ENCODE assay signal across 16 cellular contexts in genomic region chr6:42821341-42821668, GRCh38. TPM values are rescaled to one million over a fixed set of nuclear protein-coding genes. Genes with fewer than 3 reads are reported as not detected.
A peak's percentile ranks its signal among the peaks of the same experiment; 100 is the strongest.
DNase-seq lines count a peak whose midpoint lies in the region; ATAC-seq and TF ChIP-seq lines count a peak whose summit lies in the region.
"Had no signal": no experiment of that assay in that cellular context is flagged by ENCODE, and none has a peak within 500 bp of the region (broad histone marks: within the 10 kb centered on the region; RNA-seq: fewer than 3 reads in every experiment).

No MANE protein-coding gene starts in this region.

- peaks cover 15% of the 10 kb centered on the region for H3K4me1 ChIP-seq in CD8-positive, alpha-beta memory T cell (ENCODE audit: insufficient read depth, low read length)
- H3K4me1 ChIP-seq in muscle layer of colon (ENCODE audit: insufficient read depth, low read length) (peaks cover 23% of the 10 kb centered on the region), stomach smooth muscle (ENCODE audit: control insufficient read depth, insufficient read depth, low read length) (peaks cover 15% of the 10 kb centered on the region)
- H3K4me1 ChIP-seq: HAP-1 had no signal

- TF ChIP-seq CTCF in activated B cell treated with CpG ODN at 0.5 μM for 24 hours (IDR thresholded peaks at IDR 0.05): no peak

- H3K36me3 ChIP-seq in CD8-positive, alpha-beta memory T cell (ENCODE audit: insufficient read depth, low read length): peaks cover 5% of the 10 kb centered on the region
- H3K36me3 ChIP-seq in muscle layer of colon (ENCODE audit: insufficient read depth, low read length): peaks cover 3% of the 10 kb centered on the region
- H3K36me3 ChIP-seq in stomach smooth muscle (ENCODE audit: control insufficient read depth in 2 of 2, insufficient read depth in 2 of 2, low read length in 2 of 2): peaks cover under 1 to 9% of the 10 kb centered on the region in 2 donors
- H3K36me3 ChIP-seq: HAP-1, ovary had no signal

- no peaks in the 10 kb centered on the region for H3K27me3 ChIP-seq in CD8-positive, alpha-beta memory T cell (ENCODE audit: insufficient read depth, low read length, poor library complexity, severe bottlenecking)
- H3K27me3 ChIP-seq in muscle layer of colon (ENCODE audit: control insufficient read depth in 1 of 2, insufficient read depth in 2 of 2, low read length in 2 of 2): no peaks in the 10 kb centered on the region
- H3K27me3 ChIP-seq in stomach smooth muscle (ENCODE audit: control insufficient read depth in 1 of 2, insufficient read depth in 2 of 2, low read length in 2 of 2): no peaks in the 10 kb centered on the region
- H3K27me3 ChIP-seq: body of pancreas, ovary had no signal

- peaks cover 27 to 43% (median 41%) of the 10 kb centered on the region in 3 donors for H3K4me1 Mint-ChIP-seq in CD8-positive, alpha-beta memory T cell
- H3K4me1 Mint-ChIP-seq in activated B cell treated with CpG ODN at 0.5 μM for 24 hours: peaks cover 29% of the 10 kb centered on the region

- H3K9ac ChIP-seq in muscle layer of colon (ENCODE audit: low read length) (peak overlapping the region; percentile 4), stomach smooth muscle (ENCODE audit: low read length in 2 of 2) (peak overlapping the region; percentile 1 to 39)

- POLR2A ChIA-PET in CD8-positive, alpha-beta memory T cell (lab: Charles Lee): no interaction called here
- POLR2A ChIA-PET in activated B cell treated with CpG ODN at 0.5 μM for 24 hours (lab: Charles Lee): interaction anchor here (1.1 to 3.4 kb wide), 2 partner anchors 75 to 81 kb away, joined by 10 to 14 read pairs; partner anchors contain the start of gene TBCC

- H3K27ac ChIP-seq in CD8-positive, alpha-beta memory T cell (ENCODE audit: low read depth, low read length): no peak overlapping the region
- H3K27ac ChIP-seq in muscle layer of colon (ENCODE audit: low read depth, low read length) (peak overlapping the region; percentile 81), stomach smooth muscle (ENCODE audit: low read length) (peak overlapping the region; percentile 81)
- H3K27ac ChIP-seq: body of pancreas had no signal

- H3K9me3 ChIP-seq in CD8-positive, alpha-beta memory T cell (ENCODE audit: low read length): no peaks in the 10 kb centered on the region
- H3K9me3 ChIP-seq in muscle layer of colon (ENCODE audit: low read length): no peaks in the 10 kb centered on the region
- no peaks in the 10 kb centered on the region for H3K9me3 ChIP-seq in stomach smooth muscle (ENCODE audit: control insufficient read depth in 2 of 2, low read length in 2 of 2)
- H3K9me3 ChIP-seq: body of pancreas, HAP-1, ovary had no signal

- ATAC-seq in activated B cell treated with CpG ODN at 0.5 μM for 24 hours (ENCODE audit: low read depth): no peak
- ATAC-seq: body of pancreas; left lobe of liver; stimulated activated effector memory CD8-positive, alpha-beta T cell treated with anti-CD3 and anti-CD28 coated beads, Interleukin-12 subunit alpha, Interleukin-12 subunit beta, amount 100 ng/mL, for 72 hours had no signal

- H3K4me3 Mint-ChIP-seq in CD8-positive, alpha-beta memory T cell: no peak overlapping the region
- H3K4me3 Mint-ChIP-seq in activated B cell treated with CpG ODN at 0.5 μM for 24 hours: no peak overlapping the region
- H3K4me3 Mint-ChIP-seq: stimulated activated effector memory CD8-positive, alpha-beta T cell treated with anti-CD3 and anti-CD28 coated beads, Interleukin-12 subunit alpha, Interleukin-12 subunit beta, amount 100 ng/mL, for 72 hours had no signal

- intact Hi-C loops in activated B cell treated with CpG ODN at 0.5 μM for 24 hours (cut with micrococcal nuclease): loop anchor here (5.0 kb wide), 2 partner anchors 39 to 74 kb away; partner anchors contain the start of genes BICRAL and TBCC

- CTCF ChIA-PET in CD8-positive, alpha-beta memory T cell (lab: Charles Lee): no interaction called here
- CTCF ChIA-PET in activated B cell treated with CpG ODN at 0.5 μM for 24 hours (lab: Charles Lee): interaction anchor here (1.0 to 1.4 kb wide), 3 partner anchors 10 to 160 kb away, joined by 3 to 4 read pairs (median 3); no protein-coding TSS in a partner anchor

- H3K36me3 Mint-ChIP-seq in CD8-positive, alpha-beta memory T cell: peaks cover 0 to 35% (median 7%) of the 10 kb centered on the region in 3 donors
- peaks cover 20% of the 10 kb centered on the region for H3K36me3 Mint-ChIP-seq in activated B cell treated with CpG ODN at 0.5 μM for 24 hours (ENCODE audit: low read depth)

- in situ Hi-C loops in KBM-7 (cut with MboI; ENCODE audit: low pct_unique_long_range_greater_than_20kb, low sequenced_read_pairs): no loop called here

- peak overlapping the region in 6 of 8 donors; percentile 10 to 74 (median 52) for H3K27ac Mint-ChIP-seq in CD8-positive, alpha-beta memory T cell
- H3K27ac Mint-ChIP-seq in activated B cell treated with CpG ODN at 0.5 μM for 24 hours: peak overlapping the region; percentile 33

- DNase-seq in CD8-positive, alpha-beta memory T cell: no peak
- DNase-seq in activated B cell treated with CpG ODN at 0.5 μM for 24 hours (no peak), KBM-7 (no peak), NCI-H146 treated with DMSO at 0.1 percent for 48 hours (lab: John Stamatoyannopoulos, UW; ENCODE audit: unreplicated experiment) (no peak), NCI-H524 treated with DMSO at 0.1 percent for 48 hours (lab: John Stamatoyannopoulos, UW) (no peak), AG08395 (ENCODE audit: low spot score) (no peak)
- DNase-seq: activated CD4-positive, alpha-beta T cell treated with anti-CD3 and anti-CD28 coated beads, Interleukin-2, amount 50 U/mL, for 4 hours; activated effector memory CD4-positive, alpha-beta T cell treated with anti-CD3 and anti-CD28 coated beads, Interleukin-2, amount 50 U/mL, for 16 hours; body of pancreas; stimulated activated CD4-positive, alpha-beta T cell treated with anti-CD3 and anti-CD28 coated beads, Interleukin-2, amount 100 ng/mL, for 48 hours had no signal

- H3K4me3 ChIP-seq in CD8-positive, alpha-beta memory T cell (ENCODE audit: low read length): no peak overlapping the region
- H3K4me3 ChIP-seq in muscle layer of colon (ENCODE audit: low read depth in 1 of 2, low read length in 2 of 2) (peak overlapping the region in 1 of 2 donors; percentile 21), stomach smooth muscle (ENCODE audit: low read length in 2 of 2) (peak overlapping the region; percentile 52 to 68)
- H3K4me3 ChIP-seq: body of pancreas, HAP-1, ovary had no signal

- no peaks in the 10 kb centered on the region for H3K9me3 Mint-ChIP-seq in CD8-positive, alpha-beta memory T cell
- H3K9me3 Mint-ChIP-seq in activated B cell treated with CpG ODN at 0.5 μM for 24 hours: no peaks in the 10 kb centered on the region
- H3K9me3 Mint-ChIP-seq: stimulated activated effector memory CD8-positive, alpha-beta T cell treated with anti-CD3 and anti-CD28 coated beads, Interleukin-12 subunit alpha, Interleukin-12 subunit beta, amount 100 ng/mL, for 72 hours had no signal

- no peaks in the 10 kb centered on the region for H3K27me3 Mint-ChIP-seq in CD8-positive, alpha-beta memory T cell
- no peaks in the 10 kb centered on the region for H3K27me3 Mint-ChIP-seq in activated B cell treated with CpG ODN at 0.5 μM for 24 hours

RNA-seq across cellular contexts. Expression of gene BICRAL, which starts 39.5 kb away (rescaled TPM):
- 10 to 100 TPM; 15.9 to 16.8 TPM for total RNA-seq in CD8-positive, alpha-beta memory T cell
- polyA plus RNA-seq in CD8-positive, alpha-beta memory T cell: 6.8 TPM
- 25.2 and 25.5 TPM in 2 replicates for total RNA-seq in activated B cell treated with CpG ODN at 0.5 μM for 24 hours

RNA-seq across cellular contexts. Expression of gene RPL7L1, which starts 58.1 kb away (rescaled TPM):
- 100 to 1,000 TPM; 199 to 200 TPM for total RNA-seq in CD8-positive, alpha-beta memory T cell
- 95.0 TPM for polyA plus RNA-seq in CD8-positive, alpha-beta memory T cell
- total RNA-seq in activated B cell treated with CpG ODN at 0.5 μM for 24 hours: 94.5 and 110 TPM in 2 replicates
